In the genomic region with DNA sequence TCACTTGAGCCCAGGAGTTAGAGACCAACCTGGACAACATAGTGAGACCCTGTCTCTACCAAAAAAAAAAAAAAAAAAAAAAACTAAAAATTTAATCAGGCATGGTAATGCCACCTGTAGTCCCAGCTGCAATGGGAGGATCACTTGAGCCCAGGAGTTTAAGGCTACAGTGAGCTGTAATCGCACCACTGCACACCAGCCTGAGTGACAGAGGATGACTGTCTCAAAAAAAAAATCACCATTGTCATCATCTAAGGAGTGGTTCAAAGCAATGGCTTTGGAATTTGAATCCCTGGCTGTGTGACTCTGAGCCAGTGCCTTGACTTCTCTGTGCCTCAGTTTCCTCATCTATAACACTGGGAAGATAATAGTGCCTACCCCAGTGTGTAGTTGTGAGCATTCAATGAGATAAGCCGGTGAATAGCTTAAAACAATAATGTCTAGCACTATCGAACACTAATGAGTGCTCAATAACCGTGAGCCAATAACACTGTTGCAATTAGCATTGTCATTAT, we compare ENCODE assay signal across 26 cellular contexts. TPM values are rescaled to one million over a fixed set of nuclear protein-coding genes. Genes with fewer than 3 reads are reported as not detected.
A peak's percentile ranks its signal among the peaks of the same experiment; 100 is the strongest.
DNase-seq lines count a peak whose midpoint lies in the region; ATAC-seq and TF ChIP-seq lines count a peak whose summit lies in the region.
"Had no signal": no experiment of that assay in that cellular context is flagged by ENCODE, and none has a peak within 500 bp of the region (broad histone marks: within the 10 kb centered on the region; RNA-seq: fewer than 3 reads in every experiment).

No MANE protein-coding gene starts in this region.

- H3K9me3 ChIP-seq in SJSA1 (replicated peaks), result peaks cover 3% of the 10 kb centered on the region
- H3K9me3 ChIP-seq: BLaER1, Caco-2 had no signal

- ATAC-seq in HG02981 (IDR thresholded peaks at IDR 0.05; ENCODE audit: unreplicated experiment), result no peak
- ATAC-seq in GM18505 (IDR thresholded peaks at IDR 0.05; ENCODE audit: unreplicated experiment), result no peak
- ATAC-seq: GM12878 had no signal

- peak; percentile 13 for DNase-seq in NCI-H2171 (lab: John Stamatoyannopoulos, UW)
- DNase-seq in SJSA1 (ENCODE audit: low read depth in 1 of 2, low spot score in 2 of 2), result no peak
- DNase-seq in kidney tubule cell (ENCODE audit: low spot score), result peak; percentile 75
- no peak for DNase-seq in middle frontal gyrus (ENCODE audit: extremely low spot score, low spot score)
- no peak for DNase-seq in activated CD4-positive, alpha-beta T cell treated with anti-CD3 and anti-CD28 coated beads for 48 hours
- DNase-seq: ACHN; Caco-2; CD4-positive, alpha-beta memory T cell; DND-41; KBM-7; MM.1S; NCI-H1048; NCI-H1436; NCI-H187 treated with DMSO at 0.1 percent for 48 hours; NCI-H2107; NCI-H226; NCI-H524 treated with DMSO at 0.1 percent for 48 hours; SHP77; SW 1271 had no signal

- peaks cover 32% of the 10 kb centered on the region for H3K4me1 ChIP-seq in SJSA1 (replicated peaks)
- H3K4me1 ChIP-seq: BLaER1 had no signal

- TF ChIP-seq POLR2A in GM18505 (IDR thresholded peaks at IDR 0.05; ENCODE audit: borderline replicate concordance, extremely low read depth, insufficient read depth, insufficient read length), result no peak

- H3K27ac ChIP-seq in SJSA1, result peak overlapping the region; percentile 72
- H3K27ac ChIP-seq: BLaER1, SK-N-MC had no signal

- H3K27me3 ChIP-seq in SJSA1 (replicated peaks), result no peaks in the 10 kb centered on the region
- H3K27me3 ChIP-seq: BLaER1 had no signal

- no peak overlapping the region for H3K4me3 ChIP-seq in SJSA1
- H3K4me3 ChIP-seq: BLaER1, GM12878, SK-N-MC had no signal

- peaks cover 19% of the 10 kb centered on the region for H3K36me3 ChIP-seq in SJSA1
- H3K36me3 ChIP-seq: BLaER1 had no signal

RNA-seq across cellular contexts. Expression of a gene that starts 11.5 kb away (rescaled TPM):
- total RNA-seq in SJSA1 (2014; rRNA removed; shearing (Covaris generic)), result 0.37 TPM in 1 of 2 replicates, not detected in the other
- total RNA-seq: CD4-positive, alpha-beta memory T cell; GM12878; OCI-LY7; RPMI7951 had no signal

RNA-seq across cellular contexts. Expression of a gene that starts 18.8 kb away (rescaled TPM):
- total RNA-seq in SJSA1 (2014; rRNA removed; shearing (Covaris generic)), result 101 and 182 TPM in 2 replicates
- total RNA-seq: OCI-LY7 had no signal

RNA-seq across cellular contexts. Expression of a gene that starts 46.4 kb away (rescaled TPM):
- 0.06 and 1.6 TPM in 2 replicates for total RNA-seq in SJSA1 (2014; rRNA removed; shearing (Covaris generic))
- total RNA-seq: OCI-LY7 had no signal

Comparison
In these comparisons a context has a peak if more than half of its experiments do, and no peak if none do; other contexts are left out.
1. DNase-seq: peak in NCI-H2171 (single experiment) and kidney tubule cell (single experiment); none in SJSA1 (0 of 2), middle frontal gyrus (single experiment) and activated CD4-positive, alpha-beta T cell treated with anti-CD3 and anti-CD28 coated beads for 48 hours (single experiment).